In genomic region chr17:17713839-17714238, GRCh38 we compare ENCODE assay signal across 10 cellular contexts. TPM values are rescaled to one million over a fixed set of nuclear protein-coding genes. Genes with fewer than 3 reads are reported as not detected.
DNase-seq lines count a peak whose midpoint lies in the region; TF ChIP-seq lines count a peak whose summit lies in the region.
"Had no signal": no experiment of that assay in that cellular context is flagged by ENCODE, and none has a peak within 500 bp of the region (broad histone marks: within the 10 kb centered on the region; RNA-seq: fewer than 3 reads in every experiment).

No MANE protein-coding gene starts in this region.

- TF ChIP-seq RAD21 in Ishikawa (IDR thresholded peaks at IDR 0.05; ENCODE audit: low read depth): no peak

- in situ Hi-C loops in HAP-1 (cut with MboI; ENCODE audit: low sequenced_read_pairs): no loop called here

- DNase-seq in fibroblast of lung (ENCODE audit: low read depth in 2 of 2) (peak; percentile 50 to 84), neural crest cell (ENCODE audit: low read depth, low spot score) (no peak), NCI-H524 treated with DMSO at 0.1 percent for 48 hours (lab: John Stamatoyannopoulos, UW) (no peak), HAP-1 (ENCODE audit: low spot score in 2 of 2) (no peak), GM10266 (ENCODE audit: extremely low spot score) (no peak)
- DNase-seq in stimulated activated CD4-positive, alpha-beta T cell treated with anti-CD3 and anti-CD28 coated beads, Interleukin-4, amount 100 ng/mL, for 4 hours: no peak
- DNase-seq: activated naive CD4-positive, alpha-beta T cell treated with Interleukin-2 at 50 U/mL for 16 hours; SHP77 treated with DMSO at 0.1 percent for 48 hours had no signal

- peak overlapping the region; percentile 95 for H3K27ac ChIP-seq in ACC112 (ENCODE audit: low read depth, low read length)
- H3K27ac ChIP-seq in fibroblast of lung (ENCODE audit: insufficient read depth, low read length): peak overlapping the region; percentile 20

- H3K27ac Mint-ChIP-seq in neural crest cell (ENCODE audit: unreplicated experiment): no peak overlapping the region

- H3K36me3 ChIP-seq in ACC112 (ENCODE audit: insufficient read depth, low read length) (no peaks in the 10 kb centered on the region), fibroblast of lung (ENCODE audit: control insufficient read depth, insufficient read depth, low read length) (peaks cover under 1% of the 10 kb centered on the region), HAP-1 (replicated peaks) (no peaks in the 10 kb centered on the region)

- no peaks in the 10 kb centered on the region for H3K36me3 Mint-ChIP-seq in neural crest cell (ENCODE audit: low read depth)

- H3K4me3 ChIP-seq in ACC112 (ENCODE audit: low read depth, low read length): no peak overlapping the region
- H3K4me3 ChIP-seq in fibroblast of lung (replicated peaks in 1 of 4; ENCODE audit: control extremely low read depth in 1 of 4, insufficient read depth in 1 of 4, low read depth in 3 of 4, low read length in 4 of 4): no peak overlapping the region
- no peak overlapping the region for H3K4me3 ChIP-seq in HAP-1

- no peak for TF ChIP-seq EP300 in Ishikawa (IDR thresholded peaks at IDR 0.05; ENCODE audit: borderline replicate concordance)

- peak overlapping the region; percentile 16 for H3K9ac ChIP-seq in fibroblast of lung (ENCODE audit: insufficient read depth, low read length)

- H3K4me1 ChIP-seq in ACC112 (ENCODE audit: control insufficient read depth, insufficient read depth, low read length, unreplicated experiment) (peaks cover 42% of the 10 kb centered on the region), fibroblast of lung (ENCODE audit: control insufficient read depth, extremely low read depth, insufficient read depth, low read length) (peaks cover 45% of the 10 kb centered on the region), HAP-1 (0 out of 2 replicates have a peak, but pooled peaks cover 2% of the 10 kb centered on the region)

- peak overlapping the region; percentile 41 for H3K4me3 Mint-ChIP-seq in neural crest cell

- H2AFZ ChIP-seq in ACC112 (ENCODE audit: low read length, unreplicated experiment) (no peak overlapping the region), fibroblast of lung (ENCODE audit: low read length) (no peak overlapping the region)

- H3K27me3 ChIP-seq in ACC112 (ENCODE audit: insufficient read depth, low read length) (no peaks in the 10 kb centered on the region), fibroblast of lung (ENCODE audit: control insufficient read depth, insufficient read depth, low read length) (no peaks in the 10 kb centered on the region), HAP-1 (ENCODE audit: low read depth) (no peaks in the 10 kb centered on the region)

- H3K27me3 Mint-ChIP-seq in neural crest cell (ENCODE audit: low read depth): no peaks in the 10 kb centered on the region

- no peak for TF ChIP-seq CTCF in fibroblast of lung (conservative IDR thresholded peaks at IDR 0.05 in 1 of 2, IDR thresholded peaks at IDR 0.05 in 1 of 2; ENCODE audit: low read depth in 1 of 2, low read length in 2 of 2)
- no peak for TF ChIP-seq CTCF in neural crest cell (conservative IDR thresholded peaks at IDR 0.05)
- no peak for TF ChIP-seq CTCF in GM10266 (IDR thresholded peaks at IDR 0.05; ENCODE audit: control insufficient read depth, insufficient read depth, low read depth, missing control alignments)

- no peaks in the 10 kb centered on the region for H3K9me3 Mint-ChIP-seq in neural crest cell

- H4K20me1 ChIP-seq in fibroblast of lung (ENCODE audit: control insufficient read depth, extremely low read depth, insufficient read depth, low read length): peaks cover 1% of the 10 kb centered on the region

- peaks cover 57% of the 10 kb centered on the region for H3K4me1 Mint-ChIP-seq in neural crest cell

- H3K9me3 ChIP-seq in fibroblast of lung (ENCODE audit: control insufficient read depth, insufficient read depth, low read depth, low read length): no peaks in the 10 kb centered on the region
- H3K9me3 ChIP-seq in HAP-1: no peaks in the 10 kb centered on the region

- H3K4me2 ChIP-seq in fibroblast of lung (ENCODE audit: extremely low read depth, insufficient read depth, low read length): peak overlapping the region; percentile 44

- H3K79me2 ChIP-seq in ACC112 (ENCODE audit: control insufficient read depth, insufficient read depth, low read length, unreplicated experiment) (peaks cover 55% of the 10 kb centered on the region), fibroblast of lung (ENCODE audit: control insufficient read depth, insufficient read depth, low read length) (peaks cover 59% of the 10 kb centered on the region)

TF ChIP-seq in Ishikawa, 13 proteins besides CTCF, POLR2A, EP300 and RAD21:
- TF ChIP-seq EGR1 (IDR thresholded peaks at IDR 0.05) (peak; percentile 66), NFIC (IDR thresholded peaks at IDR 0.05) (no peak), FOXM1 (IDR thresholded peaks at IDR 0.05; ENCODE audit: borderline replicate concordance, low read depth) (no peak), TCF12 (IDR thresholded peaks at IDR 0.05; ENCODE audit: low read depth) (no peak), TAF1 (IDR thresholded peaks at IDR 0.05; ENCODE audit: low read depth) (no peak), ZBTB7A (IDR thresholded peaks at IDR 0.05; ENCODE audit: low read depth) (no peak), CREB1 (IDR thresholded peaks at IDR 0.05; ENCODE audit: low read depth) (no peak), TEAD4 (IDR thresholded peaks at IDR 0.05) (0 out of 2 replicates have a peak, but pooled peaks have one; percentile 23), MAX (IDR thresholded peaks at IDR 0.05) (peak; percentile 34; the same call in 1 of the 2 replicates), CEBPB (IDR thresholded peaks at IDR 0.05) (no peak), USF1 (IDR thresholded peaks at IDR 0.05) (peak; percentile 29; the same call in 1 of the 2 replicates), YY1 (IDR thresholded peaks at IDR 0.05; ENCODE audit: low read depth) (no peak)
- TF ChIP-seq, protein P1, sequence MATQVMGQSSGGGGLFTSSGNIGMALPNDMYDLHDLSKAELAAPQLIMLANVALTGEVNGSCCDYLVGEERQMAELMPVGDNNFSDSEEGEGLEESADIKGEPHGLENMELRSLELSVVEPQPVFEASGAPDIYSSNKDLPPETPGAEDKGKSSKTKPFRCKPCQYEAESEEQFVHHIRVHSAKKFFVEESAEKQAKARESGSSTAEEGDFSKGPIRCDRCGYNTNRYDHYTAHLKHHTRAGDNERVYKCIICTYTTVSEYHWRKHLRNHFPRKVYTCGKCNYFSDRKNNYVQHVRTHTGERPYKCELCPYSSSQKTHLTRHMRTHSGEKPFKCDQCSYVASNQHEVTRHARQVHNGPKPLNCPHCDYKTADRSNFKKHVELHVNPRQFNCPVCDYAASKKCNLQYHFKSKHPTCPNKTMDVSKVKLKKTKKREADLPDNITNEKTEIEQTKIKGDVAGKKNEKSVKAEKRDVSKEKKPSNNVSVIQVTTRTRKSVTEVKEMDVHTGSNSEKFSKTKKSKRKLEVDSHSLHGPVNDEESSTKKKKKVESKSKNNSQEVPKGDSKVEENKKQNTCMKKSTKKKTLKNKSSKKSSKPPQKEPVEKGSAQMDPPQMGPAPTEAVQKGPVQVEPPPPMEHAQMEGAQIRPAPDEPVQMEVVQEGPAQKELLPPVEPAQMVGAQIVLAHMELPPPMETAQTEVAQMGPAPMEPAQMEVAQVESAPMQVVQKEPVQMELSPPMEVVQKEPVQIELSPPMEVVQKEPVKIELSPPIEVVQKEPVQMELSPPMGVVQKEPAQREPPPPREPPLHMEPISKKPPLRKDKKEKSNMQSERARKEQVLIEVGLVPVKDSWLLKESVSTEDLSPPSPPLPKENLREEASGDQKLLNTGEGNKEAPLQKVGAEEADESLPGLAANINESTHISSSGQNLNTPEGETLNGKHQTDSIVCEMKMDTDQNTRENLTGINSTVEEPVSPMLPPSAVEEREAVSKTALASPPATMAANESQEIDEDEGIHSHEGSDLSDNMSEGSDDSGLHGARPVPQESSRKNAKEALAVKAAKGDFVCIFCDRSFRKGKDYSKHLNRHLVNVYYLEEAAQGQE (IDR thresholded peaks at IDR 0.05; ENCODE audit: low read depth): no peak

RNA-seq across cellular contexts. Expression of gene RAI1, which starts 32.6 kb away (rescaled TPM):
- total RNA-seq in fibroblast of lung (4.1 and 6.6 TPM in 2 replicates), neural crest cell (53.6 and 54.0 TPM in 2 replicates)
- 2.1 TPM in 2 replicates for polyA plus RNA-seq in fibroblast of lung
- polyA plus RNA-seq in fibroblast of lung (2012): 10.3 and 10.4 TPM in 2 replicates
- 9.3 and 9.7 TPM in 2 replicates for polyA minus RNA-seq in fibroblast of lung (ENCODE audit: low replicate concordance)

Comparison
In these comparisons a context has a peak if more than half of its experiments do, and no peak if none do; other contexts are left out.
1. DNase-seq: peak in fibroblast of lung (2 of 2); none in neural crest cell (single experiment), stimulated activated CD4-positive, alpha-beta T cell treated with anti-CD3 and anti-CD28 coated beads, Interleukin-4, amount 100 ng/mL, for 4 hours (0 of 2), NCI-H524 treated with DMSO at 0.1 percent for 48 hours (single experiment), HAP-1 (0 of 2) and GM10266 (single experiment).